ENCODE assay signal across 2 cellular contexts in the genomic region with DNA sequence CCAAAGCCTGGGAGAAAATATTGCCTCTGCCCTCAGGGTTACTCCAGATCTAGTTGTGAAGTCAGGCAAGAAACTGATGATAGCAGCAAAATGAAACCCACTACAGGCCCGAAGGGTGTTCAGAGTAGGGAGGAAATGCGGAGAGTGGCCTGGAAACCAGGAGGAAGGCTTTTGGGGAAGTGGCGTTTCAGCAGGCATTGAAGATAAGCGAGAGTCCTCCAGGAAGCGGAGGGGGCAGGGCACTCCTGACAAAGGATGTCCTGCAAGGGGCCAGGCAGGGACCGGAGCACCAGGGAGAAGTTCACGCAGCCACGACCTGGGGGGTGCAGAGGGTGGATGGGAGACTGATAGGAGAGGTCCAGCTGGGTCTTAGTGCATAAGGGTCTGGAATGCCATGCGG.
TF ChIP-seq lines count a peak whose summit lies in the region.

No MANE protein-coding gene starts in this region.

TF ChIP-seq in liver, 16 proteins besides CTCF, POLR2A, EP300 and RAD21 (continued from another document):
- TF ChIP-seq, protein P1, sequence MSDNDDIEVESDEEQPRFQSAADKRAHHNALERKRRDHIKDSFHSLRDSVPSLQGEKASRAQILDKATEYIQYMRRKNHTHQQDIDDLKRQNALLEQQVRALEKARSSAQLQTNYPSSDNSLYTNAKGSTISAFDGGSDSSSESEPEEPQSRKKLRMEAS (IDR thresholded peaks at IDR 0.05), result peak; percentile 54
- no peak for TF ChIP-seq YY1 (IDR thresholded peaks at IDR 0.05)
- TF ChIP-seq HNF4A (conservative IDR thresholded peaks at IDR 0.05), result no peak
- TF ChIP-seq NR2F2 (IDR thresholded peaks at IDR 0.05), result peak; percentile 92
- TF ChIP-seq FOXA2 (IDR thresholded peaks at IDR 0.05), result no peak
- TF ChIP-seq RXRA (IDR thresholded peaks at IDR 0.05), result peak in 1 of 2 donors; percentile 18
- TF ChIP-seq, protein P2, sequence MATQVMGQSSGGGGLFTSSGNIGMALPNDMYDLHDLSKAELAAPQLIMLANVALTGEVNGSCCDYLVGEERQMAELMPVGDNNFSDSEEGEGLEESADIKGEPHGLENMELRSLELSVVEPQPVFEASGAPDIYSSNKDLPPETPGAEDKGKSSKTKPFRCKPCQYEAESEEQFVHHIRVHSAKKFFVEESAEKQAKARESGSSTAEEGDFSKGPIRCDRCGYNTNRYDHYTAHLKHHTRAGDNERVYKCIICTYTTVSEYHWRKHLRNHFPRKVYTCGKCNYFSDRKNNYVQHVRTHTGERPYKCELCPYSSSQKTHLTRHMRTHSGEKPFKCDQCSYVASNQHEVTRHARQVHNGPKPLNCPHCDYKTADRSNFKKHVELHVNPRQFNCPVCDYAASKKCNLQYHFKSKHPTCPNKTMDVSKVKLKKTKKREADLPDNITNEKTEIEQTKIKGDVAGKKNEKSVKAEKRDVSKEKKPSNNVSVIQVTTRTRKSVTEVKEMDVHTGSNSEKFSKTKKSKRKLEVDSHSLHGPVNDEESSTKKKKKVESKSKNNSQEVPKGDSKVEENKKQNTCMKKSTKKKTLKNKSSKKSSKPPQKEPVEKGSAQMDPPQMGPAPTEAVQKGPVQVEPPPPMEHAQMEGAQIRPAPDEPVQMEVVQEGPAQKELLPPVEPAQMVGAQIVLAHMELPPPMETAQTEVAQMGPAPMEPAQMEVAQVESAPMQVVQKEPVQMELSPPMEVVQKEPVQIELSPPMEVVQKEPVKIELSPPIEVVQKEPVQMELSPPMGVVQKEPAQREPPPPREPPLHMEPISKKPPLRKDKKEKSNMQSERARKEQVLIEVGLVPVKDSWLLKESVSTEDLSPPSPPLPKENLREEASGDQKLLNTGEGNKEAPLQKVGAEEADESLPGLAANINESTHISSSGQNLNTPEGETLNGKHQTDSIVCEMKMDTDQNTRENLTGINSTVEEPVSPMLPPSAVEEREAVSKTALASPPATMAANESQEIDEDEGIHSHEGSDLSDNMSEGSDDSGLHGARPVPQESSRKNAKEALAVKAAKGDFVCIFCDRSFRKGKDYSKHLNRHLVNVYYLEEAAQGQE (IDR thresholded peaks at IDR 0.05), result no peak
- TF ChIP-seq, protein P3, sequence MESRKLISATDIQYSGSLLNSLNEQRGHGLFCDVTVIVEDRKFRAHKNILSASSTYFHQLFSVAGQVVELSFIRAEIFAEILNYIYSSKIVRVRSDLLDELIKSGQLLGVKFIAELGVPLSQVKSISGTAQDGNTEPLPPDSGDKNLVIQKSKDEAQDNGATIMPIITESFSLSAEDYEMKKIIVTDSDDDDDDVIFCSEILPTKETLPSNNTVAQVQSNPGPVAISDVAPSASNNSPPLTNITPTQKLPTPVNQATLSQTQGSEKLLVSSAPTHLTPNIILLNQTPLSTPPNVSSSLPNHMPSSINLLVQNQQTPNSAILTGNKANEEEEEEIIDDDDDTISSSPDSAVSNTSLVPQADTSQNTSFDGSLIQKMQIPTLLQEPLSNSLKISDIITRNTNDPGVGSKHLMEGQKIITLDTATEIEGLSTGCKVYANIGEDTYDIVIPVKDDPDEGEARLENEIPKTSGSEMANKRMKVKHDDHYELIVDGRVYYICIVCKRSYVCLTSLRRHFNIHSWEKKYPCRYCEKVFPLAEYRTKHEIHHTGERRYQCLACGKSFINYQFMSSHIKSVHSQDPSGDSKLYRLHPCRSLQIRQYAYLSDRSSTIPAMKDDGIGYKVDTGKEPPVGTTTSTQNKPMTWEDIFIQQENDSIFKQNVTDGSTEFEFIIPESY (IDR thresholded peaks at IDR 0.05), result no peak
- no peak for TF ChIP-seq HNF4G (IDR thresholded peaks at IDR 0.05)
- peak in 1 of 2 donors; percentile 38 for TF ChIP-seq EGR1 (IDR thresholded peaks at IDR 0.05; ENCODE audit: low read depth in 2 of 2)
- no peak for TF ChIP-seq GABPA (IDR thresholded peaks at IDR 0.05 in 1 of 2, conservative IDR thresholded peaks at IDR 0.05 in 1 of 2)

TF ChIP-seq in HepG2, 621 proteins besides CTCF, POLR2A, EP300 and RAD21:
- TF ChIP-seq, protein P4, sequence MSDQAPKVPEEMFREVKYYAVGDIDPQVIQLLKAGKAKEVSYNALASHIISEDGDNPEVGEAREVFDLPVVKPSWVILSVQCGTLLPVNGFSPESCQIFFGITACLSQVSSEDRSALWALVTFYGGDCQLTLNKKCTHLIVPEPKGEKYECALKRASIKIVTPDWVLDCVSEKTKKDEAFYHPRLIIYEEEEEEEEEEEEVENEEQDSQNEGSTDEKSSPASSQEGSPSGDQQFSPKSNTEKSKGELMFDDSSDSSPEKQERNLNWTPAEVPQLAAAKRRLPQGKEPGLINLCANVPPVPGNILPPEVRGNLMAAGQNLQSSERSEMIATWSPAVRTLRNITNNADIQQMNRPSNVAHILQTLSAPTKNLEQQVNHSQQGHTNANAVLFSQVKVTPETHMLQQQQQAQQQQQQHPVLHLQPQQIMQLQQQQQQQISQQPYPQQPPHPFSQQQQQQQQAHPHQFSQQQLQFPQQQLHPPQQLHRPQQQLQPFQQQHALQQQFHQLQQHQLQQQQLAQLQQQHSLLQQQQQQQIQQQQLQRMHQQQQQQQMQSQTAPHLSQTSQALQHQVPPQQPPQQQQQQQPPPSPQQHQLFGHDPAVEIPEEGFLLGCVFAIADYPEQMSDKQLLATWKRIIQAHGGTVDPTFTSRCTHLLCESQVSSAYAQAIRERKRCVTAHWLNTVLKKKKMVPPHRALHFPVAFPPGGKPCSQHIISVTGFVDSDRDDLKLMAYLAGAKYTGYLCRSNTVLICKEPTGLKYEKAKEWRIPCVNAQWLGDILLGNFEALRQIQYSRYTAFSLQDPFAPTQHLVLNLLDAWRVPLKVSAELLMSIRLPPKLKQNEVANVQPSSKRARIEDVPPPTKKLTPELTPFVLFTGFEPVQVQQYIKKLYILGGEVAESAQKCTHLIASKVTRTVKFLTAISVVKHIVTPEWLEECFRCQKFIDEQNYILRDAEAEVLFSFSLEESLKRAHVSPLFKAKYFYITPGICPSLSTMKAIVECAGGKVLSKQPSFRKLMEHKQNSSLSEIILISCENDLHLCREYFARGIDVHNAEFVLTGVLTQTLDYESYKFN (CRISPR knock-in tag; conservative IDR thresholded peaks at IDR 0.05), result no peak
- TF ChIP-seq BCL6 (CRISPR knock-in tag; IDR thresholded peaks at IDR 0.05), result no peak
- TF ChIP-seq, protein P5, sequence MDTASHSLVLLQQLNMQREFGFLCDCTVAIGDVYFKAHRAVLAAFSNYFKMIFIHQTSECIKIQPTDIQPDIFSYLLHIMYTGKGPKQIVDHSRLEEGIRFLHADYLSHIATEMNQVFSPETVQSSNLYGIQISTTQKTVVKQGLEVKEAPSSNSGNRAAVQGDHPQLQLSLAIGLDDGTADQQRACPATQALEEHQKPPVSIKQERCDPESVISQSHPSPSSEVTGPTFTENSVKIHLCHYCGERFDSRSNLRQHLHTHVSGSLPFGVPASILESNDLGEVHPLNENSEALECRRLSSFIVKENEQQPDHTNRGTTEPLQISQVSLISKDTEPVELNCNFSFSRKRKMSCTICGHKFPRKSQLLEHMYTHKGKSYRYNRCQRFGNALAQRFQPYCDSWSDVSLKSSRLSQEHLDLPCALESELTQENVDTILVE (CRISPR knock-in tag; IDR thresholded peaks at IDR 0.05), result no peak
- no peak for TF ChIP-seq MZF1 (CRISPR knock-in tag; IDR thresholded peaks at IDR 0.05; ENCODE audit: borderline replicate concordance)
- TF ChIP-seq MAFK (conservative IDR thresholded peaks at IDR 0.05 in 1 of 2, IDR thresholded peaks at IDR 0.05 in 1 of 2; ENCODE audit: low read length in 2 of 2), result peak in 1 of 2 experiments; percentile 3; a peak in 1 of 4 replicates
- TF ChIP-seq, protein P6, sequence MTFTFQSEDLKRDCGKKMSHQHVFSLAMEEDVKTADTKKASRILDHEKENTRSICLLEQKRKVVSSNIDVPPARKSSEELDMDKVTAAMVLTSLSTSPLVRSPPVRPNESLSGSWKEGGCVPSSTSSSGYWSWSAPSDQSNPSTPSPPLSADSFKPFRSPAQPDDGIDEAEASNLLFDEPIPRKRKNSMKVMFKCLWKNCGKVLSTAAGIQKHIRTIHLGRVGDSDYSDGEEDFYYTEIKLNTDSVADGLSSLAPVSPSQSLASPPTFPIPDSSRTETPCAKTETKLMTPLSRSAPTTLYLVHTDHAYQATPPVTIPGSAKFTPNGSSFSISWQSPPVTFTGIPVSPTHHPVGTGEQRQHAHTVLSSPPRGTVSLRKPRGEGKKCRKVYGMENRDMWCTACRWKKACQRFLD (CRISPR knock-in tag; IDR thresholded peaks at IDR 0.05; ENCODE audit: borderline replicate concordance), result no peak
TF ChIP-seq in HepG2: peak in this region for 1.
